In genomic region chr5:37187465-37187977, GRCh38 we compare ENCODE assay signal across 1 cellular context.
TF ChIP-seq lines count a peak whose summit lies in the region.

No MANE protein-coding gene starts in this region.

TF ChIP-seq in K562, 482 proteins besides CTCF, POLR2A, EP300 and RAD21 (continued from another document and continues in another):
- no peak for TF ChIP-seq ZBTB11 (CRISPR knock-in tag; IDR thresholded peaks at IDR 0.05)
- TF ChIP-seq TGIF2 (CRISPR knock-in tag; IDR thresholded peaks at IDR 0.05): no peak
- TF ChIP-seq ESRRB (CRISPR knock-in tag; IDR thresholded peaks at IDR 0.05; ENCODE audit: borderline replicate concordance): no peak
- TF ChIP-seq RB1 (IDR thresholded peaks at IDR 0.05; ENCODE audit: low read depth): no peak
- no peak for TF ChIP-seq GABPB1 (CRISPR knock-in tag; IDR thresholded peaks at IDR 0.05)
- TF ChIP-seq CTBP1 (IDR thresholded peaks at IDR 0.05; ENCODE audit: borderline replicate concordance): no peak
- peak; percentile 63; the same call in 1 of the 2 replicates for TF ChIP-seq CBFA2T3 (IDR thresholded peaks at IDR 0.05)
- peak; percentile 29; the same call in 1 of the 2 replicates for TF ChIP-seq TEAD4 (IDR thresholded peaks at IDR 0.05; ENCODE audit: low read length)
- TF ChIP-seq TEAD4 (CRISPR knock-in tag; IDR thresholded peaks at IDR 0.05; ENCODE audit: borderline replicate concordance): no peak
- no peak for TF ChIP-seq PHTF2 (CRISPR knock-in tag; IDR thresholded peaks at IDR 0.05)
- no peak for TF ChIP-seq ZBTB17 (CRISPR knock-in tag; IDR thresholded peaks at IDR 0.05)
- no peak for TF ChIP-seq AFF4 (CRISPR knock-in tag; IDR thresholded peaks at IDR 0.05)
- TF ChIP-seq ZNF707 (CRISPR knock-in tag; conservative IDR thresholded peaks at IDR 0.05): no peak
- no peak for TF ChIP-seq ZNF134 (CRISPR knock-in tag; conservative IDR thresholded peaks at IDR 0.05)
- TF ChIP-seq L3MBTL2 (IDR thresholded peaks at IDR 0.05): no peak
- no peak for TF ChIP-seq KLF13 (tag; IDR thresholded peaks at IDR 0.05; ENCODE audit: borderline replicate concordance, low read depth)
- no peak for TF ChIP-seq HDGF (IDR thresholded peaks at IDR 0.05)
- TF ChIP-seq ZNF140 (CRISPR knock-in tag; IDR thresholded peaks at IDR 0.05): no peak
- TF ChIP-seq, protein P1, sequence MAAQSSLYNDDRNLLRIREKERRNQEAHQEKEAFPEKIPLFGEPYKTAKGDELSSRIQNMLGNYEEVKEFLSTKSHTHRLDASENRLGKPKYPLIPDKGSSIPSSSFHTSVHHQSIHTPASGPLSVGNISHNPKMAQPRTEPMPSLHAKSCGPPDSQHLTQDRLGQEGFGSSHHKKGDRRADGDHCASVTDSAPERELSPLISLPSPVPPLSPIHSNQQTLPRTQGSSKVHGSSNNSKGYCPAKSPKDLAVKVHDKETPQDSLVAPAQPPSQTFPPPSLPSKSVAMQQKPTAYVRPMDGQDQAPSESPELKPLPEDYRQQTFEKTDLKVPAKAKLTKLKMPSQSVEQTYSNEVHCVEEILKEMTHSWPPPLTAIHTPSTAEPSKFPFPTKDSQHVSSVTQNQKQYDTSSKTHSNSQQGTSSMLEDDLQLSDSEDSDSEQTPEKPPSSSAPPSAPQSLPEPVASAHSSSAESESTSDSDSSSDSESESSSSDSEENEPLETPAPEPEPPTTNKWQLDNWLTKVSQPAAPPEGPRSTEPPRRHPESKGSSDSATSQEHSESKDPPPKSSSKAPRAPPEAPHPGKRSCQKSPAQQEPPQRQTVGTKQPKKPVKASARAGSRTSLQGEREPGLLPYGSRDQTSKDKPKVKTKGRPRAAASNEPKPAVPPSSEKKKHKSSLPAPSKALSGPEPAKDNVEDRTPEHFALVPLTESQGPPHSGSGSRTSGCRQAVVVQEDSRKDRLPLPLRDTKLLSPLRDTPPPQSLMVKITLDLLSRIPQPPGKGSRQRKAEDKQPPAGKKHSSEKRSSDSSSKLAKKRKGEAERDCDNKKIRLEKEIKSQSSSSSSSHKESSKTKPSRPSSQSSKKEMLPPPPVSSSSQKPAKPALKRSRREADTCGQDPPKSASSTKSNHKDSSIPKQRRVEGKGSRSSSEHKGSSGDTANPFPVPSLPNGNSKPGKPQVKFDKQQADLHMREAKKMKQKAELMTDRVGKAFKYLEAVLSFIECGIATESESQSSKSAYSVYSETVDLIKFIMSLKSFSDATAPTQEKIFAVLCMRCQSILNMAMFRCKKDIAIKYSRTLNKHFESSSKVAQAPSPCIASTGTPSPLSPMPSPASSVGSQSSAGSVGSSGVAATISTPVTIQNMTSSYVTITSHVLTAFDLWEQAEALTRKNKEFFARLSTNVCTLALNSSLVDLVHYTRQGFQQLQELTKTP (IDR thresholded peaks at IDR 0.05; ENCODE audit: low read depth in 1 of 2, partially characterized antibody in 2 of 2): peak in 1 of 2 experiments; percentile 78
- peak; percentile 71 for TF ChIP-seq TAL1 (IDR thresholded peaks at IDR 0.05)
- TF ChIP-seq, protein P2, sequence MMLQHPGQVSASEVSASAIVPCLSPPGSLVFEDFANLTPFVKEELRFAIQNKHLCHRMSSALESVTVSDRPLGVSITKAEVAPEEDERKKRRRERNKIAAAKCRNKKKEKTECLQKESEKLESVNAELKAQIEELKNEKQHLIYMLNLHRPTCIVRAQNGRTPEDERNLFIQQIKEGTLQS (IDR thresholded peaks at IDR 0.05): no peak
- TF ChIP-seq, protein P2 (CRISPR knock-in tag; conservative IDR thresholded peaks at IDR 0.05): no peak
- TF ChIP-seq, protein P3, sequence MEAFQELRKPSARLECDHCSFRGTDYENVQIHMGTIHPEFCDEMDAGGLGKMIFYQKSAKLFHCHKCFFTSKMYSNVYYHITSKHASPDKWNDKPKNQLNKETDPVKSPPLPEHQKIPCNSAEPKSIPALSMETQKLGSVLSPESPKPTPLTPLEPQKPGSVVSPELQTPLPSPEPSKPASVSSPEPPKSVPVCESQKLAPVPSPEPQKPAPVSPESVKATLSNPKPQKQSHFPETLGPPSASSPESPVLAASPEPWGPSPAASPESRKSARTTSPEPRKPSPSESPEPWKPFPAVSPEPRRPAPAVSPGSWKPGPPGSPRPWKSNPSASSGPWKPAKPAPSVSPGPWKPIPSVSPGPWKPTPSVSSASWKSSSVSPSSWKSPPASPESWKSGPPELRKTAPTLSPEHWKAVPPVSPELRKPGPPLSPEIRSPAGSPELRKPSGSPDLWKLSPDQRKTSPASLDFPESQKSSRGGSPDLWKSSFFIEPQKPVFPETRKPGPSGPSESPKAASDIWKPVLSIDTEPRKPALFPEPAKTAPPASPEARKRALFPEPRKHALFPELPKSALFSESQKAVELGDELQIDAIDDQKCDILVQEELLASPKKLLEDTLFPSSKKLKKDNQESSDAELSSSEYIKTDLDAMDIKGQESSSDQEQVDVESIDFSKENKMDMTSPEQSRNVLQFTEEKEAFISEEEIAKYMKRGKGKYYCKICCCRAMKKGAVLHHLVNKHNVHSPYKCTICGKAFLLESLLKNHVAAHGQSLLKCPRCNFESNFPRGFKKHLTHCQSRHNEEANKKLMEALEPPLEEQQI (IDR thresholded peaks at IDR 0.05): no peak
- no peak for TF ChIP-seq NFE2 (IDR thresholded peaks at IDR 0.05; ENCODE audit: low read depth)
- TF ChIP-seq MEF2A (IDR thresholded peaks at IDR 0.05; ENCODE audit: control insufficient read depth, low read depth, low read length): no peak
- TF ChIP-seq NFIC (IDR thresholded peaks at IDR 0.05): peak; percentile 67
- TF ChIP-seq, protein P4, sequence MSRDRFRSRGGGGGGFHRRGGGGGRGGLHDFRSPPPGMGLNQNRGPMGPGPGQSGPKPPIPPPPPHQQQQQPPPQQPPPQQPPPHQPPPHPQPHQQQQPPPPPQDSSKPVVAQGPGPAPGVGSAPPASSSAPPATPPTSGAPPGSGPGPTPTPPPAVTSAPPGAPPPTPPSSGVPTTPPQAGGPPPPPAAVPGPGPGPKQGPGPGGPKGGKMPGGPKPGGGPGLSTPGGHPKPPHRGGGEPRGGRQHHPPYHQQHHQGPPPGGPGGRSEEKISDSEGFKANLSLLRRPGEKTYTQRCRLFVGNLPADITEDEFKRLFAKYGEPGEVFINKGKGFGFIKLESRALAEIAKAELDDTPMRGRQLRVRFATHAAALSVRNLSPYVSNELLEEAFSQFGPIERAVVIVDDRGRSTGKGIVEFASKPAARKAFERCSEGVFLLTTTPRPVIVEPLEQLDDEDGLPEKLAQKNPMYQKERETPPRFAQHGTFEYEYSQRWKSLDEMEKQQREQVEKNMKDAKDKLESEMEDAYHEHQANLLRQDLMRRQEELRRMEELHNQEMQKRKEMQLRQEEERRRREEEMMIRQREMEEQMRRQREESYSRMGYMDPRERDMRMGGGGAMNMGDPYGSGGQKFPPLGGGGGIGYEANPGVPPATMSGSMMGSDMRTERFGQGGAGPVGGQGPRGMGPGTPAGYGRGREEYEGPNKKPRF (IDR thresholded peaks at IDR 0.05; ENCODE audit: low read depth, low read length): no peak
- no peak for TF ChIP-seq CHD4 (IDR thresholded peaks at IDR 0.05; ENCODE audit: insufficient read depth, insufficient replicate concordance, low read depth, low read length, poor library complexity, severe bottlenecking)
- TF ChIP-seq SMAD1 (IDR thresholded peaks at IDR 0.05; ENCODE audit: low read depth, low read length, partially characterized antibody): no peak
- 0 out of 2 replicates have a peak, but pooled peaks have one; percentile 27 for TF ChIP-seq IRF9 (tag; IDR thresholded peaks at IDR 0.05)
- TF ChIP-seq KLF1 (tag; IDR thresholded peaks at IDR 0.05): no peak
- no peak for TF ChIP-seq PHF21A (IDR thresholded peaks at IDR 0.05; ENCODE audit: borderline replicate concordance, low read depth)
- TF ChIP-seq ZFPM2 (CRISPR knock-in tag; IDR thresholded peaks at IDR 0.05): no peak
- no peak for TF ChIP-seq CREB1 (IDR thresholded peaks at IDR 0.05)
- TF ChIP-seq CREB1 (CRISPR knock-in tag; IDR thresholded peaks at IDR 0.05): no peak
- TF ChIP-seq SMARCA4 (IDR thresholded peaks at IDR 0.05): 0 out of 2 replicates have a peak, but pooled peaks have one; percentile 23
- TF ChIP-seq, protein P5, sequence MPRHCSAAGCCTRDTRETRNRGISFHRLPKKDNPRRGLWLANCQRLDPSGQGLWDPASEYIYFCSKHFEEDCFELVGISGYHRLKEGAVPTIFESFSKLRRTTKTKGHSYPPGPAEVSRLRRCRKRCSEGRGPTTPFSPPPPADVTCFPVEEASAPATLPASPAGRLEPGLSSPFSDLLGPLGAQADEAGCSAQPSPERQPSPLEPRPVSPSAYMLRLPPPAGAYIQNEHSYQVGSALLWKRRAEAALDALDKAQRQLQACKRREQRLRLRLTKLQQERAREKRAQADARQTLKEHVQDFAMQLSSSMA (CRISPR knock-in tag; IDR thresholded peaks at IDR 0.05): no peak
- TF ChIP-seq ETS1 (conservative IDR thresholded peaks at IDR 0.05; ENCODE audit: control insufficient read depth, low read depth, low read length): no peak
- TF ChIP-seq RBM25 (IDR thresholded peaks at IDR 0.05; ENCODE audit: low read depth, low read length, severe bottlenecking): no peak
- peak; percentile 71 for TF ChIP-seq ARID1B (IDR thresholded peaks at IDR 0.05)
- no peak for TF ChIP-seq MEIS2 (IDR thresholded peaks at IDR 0.05; ENCODE audit: partially characterized antibody)
